13 cellular contexts compared by ENCODE assay signal in the genomic region with DNA sequence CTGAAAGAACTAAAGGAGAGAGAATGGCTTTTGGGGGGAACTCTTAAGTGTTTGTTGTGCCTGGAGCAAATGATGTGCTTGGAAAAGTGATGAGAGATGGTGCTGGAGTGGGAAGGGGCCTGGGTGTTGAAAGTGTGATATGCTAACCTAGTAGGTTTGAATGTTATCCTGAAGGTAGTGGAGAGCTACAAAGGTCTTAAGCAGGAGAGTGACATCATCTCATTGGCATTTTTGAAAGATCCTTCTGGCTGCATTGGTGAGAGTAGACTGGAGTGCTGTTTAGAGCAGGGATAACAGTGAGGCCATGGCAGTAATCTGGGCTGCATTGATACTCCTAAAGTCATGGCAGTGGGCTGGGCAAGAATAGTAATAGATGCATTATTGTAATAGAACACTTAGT. TPM values are rescaled to one million over a fixed set of nuclear protein-coding genes. Genes with fewer than 3 reads are reported as not detected.
DNase-seq lines count a peak whose midpoint lies in the region; ATAC-seq, FAIRE-seq and TF ChIP-seq lines count a peak whose summit lies in the region.
"Had no signal": no experiment of that assay in that cellular context is flagged by ENCODE, and none has a peak within 500 bp of the region (broad histone marks: within the 10 kb centered on the region; RNA-seq: fewer than 3 reads in every experiment).

No MANE protein-coding gene starts in this region.

- H3F3A ChIP-seq in PC-3 (ENCODE audit: low read length, unreplicated experiment) (no peaks in the 10 kb centered on the region), PC-9 (ENCODE audit: insufficient read depth, low read depth) (peaks cover 12% of the 10 kb centered on the region)

- ATAC-seq in heart left ventricle: peak in 3 of 4 donors; percentile 32 to 47 (median 37)
- ATAC-seq in right cardiac atrium: no peak
- ATAC-seq in PC-3: peak; percentile 55
- ATAC-seq: Panc1 had no signal

- H3K27me3 ChIP-seq in heart left ventricle (no peaks in the 10 kb centered on the region), right cardiac atrium (ENCODE audit: control insufficient read depth, insufficient read depth) (no peaks in the 10 kb centered on the region), PC-3 (ENCODE audit: low read length) (no peaks in the 10 kb centered on the region), thymus (ENCODE audit: control insufficient read depth, insufficient read depth) (no peaks in the 10 kb centered on the region), PC-9 (ENCODE audit: insufficient read depth, low read depth) (no peaks in the 10 kb centered on the region)
- H3K27me3 ChIP-seq: BE2C had no signal

- CTCF ChIA-PET in PC-3 (lab: Charles Lee): interaction anchor here (1.3 kb wide), 1 partner anchor 246 kb away, joined by 5 read pairs; no protein-coding TSS in a partner anchor
- CTCF ChIA-PET in PC-9 (lab: Charles Lee): interaction anchor here (0.6 to 1.0 kb wide), 2 partner anchors 203 to 246 kb away, joined by 3 read pairs; no protein-coding TSS in a partner anchor

- H3K36me3 ChIP-seq in heart left ventricle: peaks cover 0 to 77% (median 20%) of the 10 kb centered on the region in 9 donors
- H3K36me3 ChIP-seq in PC-3 (ENCODE audit: low read depth, low read length): peaks cover 9% of the 10 kb centered on the region; the same call in 1 of the 2 replicates
- peaks cover 33% of the 10 kb centered on the region for H3K36me3 ChIP-seq in thymus (ENCODE audit: control insufficient read depth, insufficient read depth)
- no peaks in the 10 kb centered on the region for H3K36me3 ChIP-seq in PC-9 (ENCODE audit: low read depth)
- H3K36me3 ChIP-seq: prostate gland had no signal

- H3K9me3 ChIP-seq in heart left ventricle (no peaks in the 10 kb centered on the region), right cardiac atrium (ENCODE audit: control insufficient read depth, low read length) (no peaks in the 10 kb centered on the region), PC-3 (ENCODE audit: low read length) (no peaks in the 10 kb centered on the region), thymus (ENCODE audit: control insufficient read depth) (no peaks in the 10 kb centered on the region), PC-9 (ENCODE audit: insufficient read depth, low read depth) (no peaks in the 10 kb centered on the region)
- H3K9me3 ChIP-seq: BE2C, prostate gland had no signal

- H3K9me2 ChIP-seq in PC-3 (replicated peaks; ENCODE audit: low read length): no peaks in the 10 kb centered on the region
- no peaks in the 10 kb centered on the region for H3K9me2 ChIP-seq in PC-9 (ENCODE audit: insufficient read depth)

- H3K4me2 ChIP-seq in PC-3 (ENCODE audit: low read length) (no peak overlapping the region), PC-9 (no peak overlapping the region)

- no peak for DNase-seq in heart left ventricle
- no peak for DNase-seq in right cardiac atrium
- peak; percentile 67 for DNase-seq in PC-3
- peak; percentile 44 for DNase-seq in fibroblast of villous mesenchyme (ENCODE audit: low read depth)
- no peak for DNase-seq in GM12892 (ENCODE audit: insufficient read length)
- no peak for DNase-seq in PC-9
- DNase-seq in RKO (ENCODE audit: low spot score): no peak
- DNase-seq: BE2C; effector memory CD4-positive, alpha-beta T cell; NCI-H1048 had no signal

- H2AFZ ChIP-seq in PC-3 (ENCODE audit: low read length) (no peak overlapping the region), PC-9 (no peak overlapping the region)

- no peak overlapping the region for H3K4me3 ChIP-seq in heart left ventricle
- no peak overlapping the region for H3K4me3 ChIP-seq in right cardiac atrium (ENCODE audit: low read length)
- no peak overlapping the region for H3K4me3 ChIP-seq in PC-3 (ENCODE audit: low read length)
- H3K4me3 ChIP-seq in fibroblast of villous mesenchyme (ENCODE audit: low read depth, low read length): no peak overlapping the region
- no peak overlapping the region for H3K4me3 ChIP-seq in thymus (ENCODE audit: low read length)
- no peak overlapping the region for H3K4me3 ChIP-seq in PC-9
- H3K4me3 ChIP-seq: prostate gland had no signal

- H3K79me2 ChIP-seq in PC-3 (ENCODE audit: low read length) (no peaks in the 10 kb centered on the region), PC-9 (ENCODE audit: low read depth) (no peaks in the 10 kb centered on the region)

- POLR2A ChIA-PET in PC-3 (lab: Charles Lee; ENCODE audit: unreplicated experiment): interaction anchor here (0.6 kb wide), 1 partner anchor 19 kb away, joined by 5 read pairs; no protein-coding TSS in a partner anchor
- POLR2A ChIA-PET in PC-9 (lab: Charles Lee; ENCODE audit: unreplicated experiment): no interaction called here

- no peak for TF ChIP-seq POLR2A in heart left ventricle (IDR thresholded peaks at IDR 0.05)
- TF ChIP-seq POLR2A in GM12892 (IDR thresholded peaks at IDR 0.05; ENCODE audit: low read depth, low read length): no peak

- no peak overlapping the region for H3K9ac ChIP-seq in PC-3 (ENCODE audit: low read length)

- no TSS peak for BruUV-seq in PC-3 (replicated peaks; lab: Mats Ljungman, UMichigan)
- no TSS peak for BruUV-seq in PC-9 (replicated peaks; lab: Mats Ljungman, UMichigan)

- TF ChIP-seq CTCF in heart left ventricle (IDR thresholded peaks at IDR 0.05) (no peak), PC-3 (conservative IDR thresholded peaks at IDR 0.05; ENCODE audit: low read depth, low read length) (no peak), fibroblast of villous mesenchyme (IDR thresholded peaks at IDR 0.05; ENCODE audit: insufficient read depth, low read depth, low read length) (no peak), PC-9 (conservative IDR thresholded peaks at IDR 0.05) (no peak)

- peaks cover 0 to 5% (median 0%) of the 10 kb centered on the region in 12 donors for H3K4me1 ChIP-seq in heart left ventricle
- H3K4me1 ChIP-seq in right cardiac atrium (ENCODE audit: control insufficient read depth, insufficient read depth, low read length): no peaks in the 10 kb centered on the region
- peaks cover 17% of the 10 kb centered on the region for H3K4me1 ChIP-seq in PC-3 (ENCODE audit: insufficient read depth, low read length)
- peaks cover 38% of the 10 kb centered on the region for H3K4me1 ChIP-seq in thymus (ENCODE audit: control insufficient read depth, insufficient read depth, low read length)
- H3K4me1 ChIP-seq in PC-9 (replicated peaks; ENCODE audit: insufficient read depth): peaks cover 14% of the 10 kb centered on the region
- H3K4me1 ChIP-seq: prostate gland had no signal

- no peaks in the 10 kb centered on the region for H4K20me1 ChIP-seq in PC-3 (ENCODE audit: low read length)
- no peaks in the 10 kb centered on the region for H4K20me1 ChIP-seq in PC-9 (ENCODE audit: insufficient read depth)

- intact Hi-C loops in heart left ventricle (cut with DNase I): loop anchor here in 4 of 10 donors (10.0 kb wide), 4 partner anchors 64 to 394 kb away; no protein-coding TSS in a partner anchor
- intact Hi-C loops in right cardiac atrium (cut with DNase I): loop anchor here in 1 of 4 donors (5.0 kb wide), 1 partner anchor 202 kb away; no protein-coding TSS in a partner anchor
- intact Hi-C loops in PC-3 (cut with micrococcal nuclease): no loop called here
- intact Hi-C loops in PC-9 (cut with micrococcal nuclease; ENCODE audit: unreplicated experiment): loop anchor here (10.0 kb wide), 1 partner anchor 374 kb away; no protein-coding TSS in a partner anchor

- H3K27ac ChIP-seq in heart left ventricle (no peak overlapping the region), right cardiac atrium (ENCODE audit: low read length) (no peak overlapping the region), PC-3 (ENCODE audit: low read length) (no peak overlapping the region), thymus (ENCODE audit: low read depth) (peak overlapping the region; percentile 66), PC-9 (no peak overlapping the region)
- H3K27ac ChIP-seq: prostate gland had no signal

- FAIRE-seq in GM12892 (lab: Jason Lieb, UNC): no peak

RNA-seq across cellular contexts. Expression of a gene that starts 44.4 kb away (rescaled TPM):
- total RNA-seq in heart left ventricle (10 to 100 TPM in 8 of 9 donors, 1 to 10 TPM in 1; 8.9 to 48.7 (median 33.0) TPM), right cardiac atrium (10 to 100 TPM; 29.9 to 48.2 (median 34.9) TPM), PC-3 (2014; rRNA removed) (36.3 and 55.7 TPM in 2 replicates), fibroblast of villous mesenchyme (29.0 and 32.4 TPM in 2 replicates), PC-9 (2021) (69.2 and 82.6 TPM in 2 replicates)
- polyA plus RNA-seq in heart left ventricle (10 to 100 TPM in 1 of 2 donors, 1 to 10 TPM in 1; 5.7 to 15.0 TPM), right cardiac atrium (10.5 TPM), thymus (41.0 TPM)
- polyA plus RNA-seq in GM12892 (2012; ENCODE audit: missing spikeins): 37.1 TPM

Comparison
In these comparisons a context has a peak if more than half of its experiments do, and no peak if none do; other contexts are left out.
1. ATAC-seq: peak in heart left ventricle (3 of 4) and PC-3 (single experiment); none in right cardiac atrium (0 of 2).
2. DNase-seq: peak in PC-3 (single experiment) and fibroblast of villous mesenchyme (single experiment); none in heart left ventricle (0 of 5), right cardiac atrium (0 of 3), GM12892 (single experiment), PC-9 (0 of 2) and RKO (single experiment).